Comparison of ENCODE assay signal across 1 cellular context in the genomic region with DNA sequence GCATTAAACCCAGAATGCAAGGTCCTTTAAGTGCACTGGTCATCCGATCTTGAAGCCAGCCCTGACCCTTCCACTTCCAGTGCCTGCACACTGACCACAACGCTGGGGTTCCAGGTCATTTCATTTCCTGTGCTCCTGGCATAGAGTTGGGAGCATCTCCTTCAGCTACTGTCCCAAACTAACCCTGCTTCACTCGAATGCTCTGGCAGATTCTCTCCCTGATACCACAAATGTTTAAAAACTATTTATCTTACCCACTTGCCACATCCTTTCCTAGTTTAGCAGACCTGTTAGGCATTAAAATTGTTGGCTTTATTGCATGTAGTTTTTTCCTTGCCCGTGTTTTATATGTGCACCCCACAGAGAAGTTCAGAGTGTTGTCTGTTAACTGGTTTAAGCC.
TF ChIP-seq lines count a peak whose summit lies in the region.

No MANE protein-coding gene starts in this region.

TF ChIP-seq in SK-N-SH treated with all-trans-retinoic acid at 6 μM for 48 hours, 23 proteins besides CTCF, POLR2A, EP300 and RAD21 (continued from another document):
- TF ChIP-seq TSHZ2 (CRISPR knock-in tag; IDR thresholded peaks at IDR 0.05) (no peak), RARB (CRISPR knock-in tag; IDR thresholded peaks at IDR 0.05) (no peak), SNAI2 (CRISPR knock-in tag; IDR thresholded peaks at IDR 0.05) (no peak)
